ENCODE assay signal across 20 cellular contexts in genomic region chr1:22925111-22925510, GRCh38. TPM values are rescaled to one million over a fixed set of nuclear protein-coding genes. Genes with fewer than 3 reads are reported as not detected.
DNase-seq lines count a peak whose midpoint lies in the region; ATAC-seq, FAIRE-seq and TF ChIP-seq lines count a peak whose summit lies in the region.
"Had no signal": no experiment of that assay in that cellular context is flagged by ENCODE, and none has a peak within 500 bp of the region (broad histone marks: within the 10 kb centered on the region; RNA-seq: fewer than 3 reads in every experiment).

No MANE protein-coding gene starts in this region.

- H3K9me3 Mint-ChIP-seq in nephron (peaks cover 6% of the 10 kb centered on the region), glutamatergic neuron (ENCODE audit: unreplicated experiment) (peaks cover 5% of the 10 kb centered on the region)

- FAIRE-seq in GM12878 (lab: Jason Lieb, UNC): no peak

- H3K27ac Mint-ChIP-seq in nephron (peak overlapping the region in 2 of 3 experiments; percentile 53 to 66), glutamatergic neuron (ENCODE audit: unreplicated experiment) (no peak overlapping the region)

- TF ChIP-seq RAD21 in GM12878 (IDR thresholded peaks at IDR 0.05; ENCODE audit: insufficient read depth, low read depth, low read length): no peak

- in situ Hi-C loops in GM12878 (cut with MboI): no loop called here

- no peak overlapping the region for H3K27ac ChIP-seq in GM12878 (ENCODE audit: control insufficient read depth, insufficient read depth)
- H3K27ac ChIP-seq in spleen: no peak overlapping the region
- H3K27ac ChIP-seq: 22Rv1, C4-2B had no signal

- H3K4me2 ChIP-seq in GM12878 (ENCODE audit: control insufficient read depth, insufficient read depth): no peak overlapping the region

- DNase-seq in DMS53 (lab: John Stamatoyannopoulos, UW) (peak; percentile 19), DMS53 treated with DMSO at 0.1 percent for 48 hours (lab: John Stamatoyannopoulos, UW; ENCODE audit: unreplicated experiment) (no peak), GM12878 (ENCODE audit: low read depth, low spot score) (no peak), spleen (peak; percentile 66), kidney tubule cell (ENCODE audit: low spot score) (no peak), glutamatergic neuron (no peak), NCI-H2107 treated with DMSO at 0.1 percent for 48 hours (lab: John Stamatoyannopoulos, UW; ENCODE audit: unreplicated experiment) (no peak)
- DNase-seq: AML-193, GDM1, GOT3, KBM-7, NCI-H187 treated with DMSO at 0.1 percent for 48 hours, NCI-H345, NCI-H524 treated with DMSO at 0.1 percent for 48 hours, RPMI8226 had no signal

- H3K4me3 Mint-ChIP-seq in nephron: no peak overlapping the region
- no peak overlapping the region for H3K4me3 Mint-ChIP-seq in glutamatergic neuron (ENCODE audit: unreplicated experiment)

- intact Hi-C loops in GM12878 (cut with micrococcal nuclease; ENCODE audit: unreplicated experiment): no loop called here
- intact Hi-C loops in spleen (cut with DNase I; ENCODE audit: low total_unique reads): no loop called here

- 47% methylated on average over 9 of the region's 9 CpGs for WGBS in GM12878 (ENCODE audit: insufficient coverage, insufficient replicate concordance, low lambda C conversion rate, missing lambda C conversion rate)
- 76 to 85% (median 83%) methylated on average over 9 of the region's 9 CpGs for WGBS in spleen, 5 donors

- RAD21 ChIA-PET in GM12878 (lab: Charles Lee; ENCODE audit: unreplicated experiment): interaction anchor here (0.5 kb wide), 1 partner anchor 8 kb away, joined by 3 read pairs; no protein-coding TSS in a partner anchor

- H3K36me3 ChIP-seq in GM12878 (ENCODE audit: control insufficient read depth in 2 of 2, insufficient read depth in 2 of 2, low read length in 1 of 2) (no peaks in the 10 kb centered on the region), spleen (no peaks in the 10 kb centered on the region)

- H3K9ac ChIP-seq in GM12878 (ENCODE audit: control insufficient read depth, insufficient read depth, low read length): no peak overlapping the region

- peaks cover 25% of the 10 kb centered on the region for H3K27me3 Mint-ChIP-seq in nephron (ENCODE audit: low read depth)
- peaks cover 6% of the 10 kb centered on the region for H3K27me3 Mint-ChIP-seq in glutamatergic neuron (ENCODE audit: unreplicated experiment)

- H2AFZ ChIP-seq in GM12878 (ENCODE audit: control insufficient read depth, low read depth, low read length): no peak overlapping the region

- BruUV-seq in GM12878 (replicated peaks; lab: Mats Ljungman, UMichigan): no TSS peak

- TF ChIP-seq POLR2A in GM12878 (IDR thresholded peaks at IDR 0.05; ENCODE audit: low read depth, low read length) (no peak), spleen (IDR thresholded peaks at IDR 0.05) (no peak)

- H4K20me1 ChIP-seq in GM12878 (ENCODE audit: control insufficient read depth, insufficient read depth): no peaks in the 10 kb centered on the region

- H3K4me1 Mint-ChIP-seq in nephron (peaks cover 33% of the 10 kb centered on the region), glutamatergic neuron (ENCODE audit: low read depth, unreplicated experiment) (peaks cover 2% of the 10 kb centered on the region)

- no peaks in the 10 kb centered on the region for H3K4me1 ChIP-seq in GM12878 (ENCODE audit: control insufficient read depth, insufficient read depth, low read length)
- H3K4me1 ChIP-seq in spleen: peaks cover 0 to 6% (median 0%) of the 10 kb centered on the region in 6 donors

- POLR2A ChIA-PET in GM12878 (lab: Charles Lee): no interaction called here

- no peaks in the 10 kb centered on the region for H3K9me3 ChIP-seq in GM12878 (replicated peaks; ENCODE audit: control insufficient read depth, insufficient read depth, low read length)
- no peaks in the 10 kb centered on the region for H3K9me3 ChIP-seq in spleen

- no peak for TF ChIP-seq EP300 in GM12878 (IDR thresholded peaks at IDR 0.05; ENCODE audit: borderline replicate concordance in 1 of 2, control insufficient read depth in 1 of 2, low read depth in 2 of 2, low read length in 2 of 2)

- H3K36me3 Mint-ChIP-seq in nephron (ENCODE audit: low read depth): no peaks in the 10 kb centered on the region
- H3K36me3 Mint-ChIP-seq in glutamatergic neuron (ENCODE audit: unreplicated experiment): no peaks in the 10 kb centered on the region

- no peak for ATAC-seq in GM12878
- ATAC-seq: HCT116 had no signal

- CTCF ChIA-PET in GM12878 (lab: Yijun Ruan, JAX): no interaction called here

- SMC1A ChIA-PET in GM12878 (lab: Charles Lee; ENCODE audit: uncharacterized antibody, unreplicated experiment): no interaction called here

- H3K27me3 ChIP-seq in GM12878 (replicated peaks in 1 of 2; ENCODE audit: control insufficient read depth in 2 of 2, insufficient read depth in 2 of 2, low read length in 1 of 2) (no peaks in the 10 kb centered on the region; a peak in 1 of 4 replicates), spleen (replicated peaks in 1 of 7) (peaks cover 0 to 12% (median 0%) of the 10 kb centered on the region in 7 donors)

- H3K4me3 ChIP-seq in GM12878 (no peak overlapping the region), spleen (no peak overlapping the region)

- no peaks in the 10 kb centered on the region for H3K79me2 ChIP-seq in GM12878 (ENCODE audit: control insufficient read depth, insufficient read depth, low read length)

- no peak for TF ChIP-seq CTCF in GM12878 (IDR thresholded peaks at IDR 0.05 in 2 of 3, conservative IDR thresholded peaks at IDR 0.05 in 1 of 3; ENCODE audit: control insufficient read depth in 2 of 3, extremely low read depth in 1 of 3, insufficient read depth in 1 of 3, low read depth in 3 of 3, low read length in 3 of 3)
- no peak for TF ChIP-seq CTCF in nephron (IDR thresholded peaks at IDR 0.05; ENCODE audit: unreplicated experiment in 3 of 3)
- TF ChIP-seq CTCF in spleen (IDR thresholded peaks at IDR 0.05 in 8 of 11, conservative IDR thresholded peaks at IDR 0.05 in 3 of 11): no peak
- no peak for TF ChIP-seq CTCF in glutamatergic neuron (IDR thresholded peaks at IDR 0.05; ENCODE audit: partially characterized antibody, unreplicated experiment)

TF ChIP-seq in GM12878, 131 proteins besides CTCF, POLR2A, EP300 and RAD21:
- TF ChIP-seq BCL3 (IDR thresholded peaks at IDR 0.05; ENCODE audit: borderline replicate concordance, insufficient read depth, low read depth, low read length, poor library complexity, severe bottlenecking) (peak; percentile 42), SP1 (IDR thresholded peaks at IDR 0.05; ENCODE audit: low read depth, low read length) (no peak)

RNA-seq across cellular contexts. Expression of gene LACTBL1, which starts 47.6 kb away (rescaled TPM):
- total RNA-seq in GM12878 (2013; cell fraction: nucleolus; rRNA removed): not detected in 2 replicates
- total RNA-seq in GM12878 (2014; rRNA removed) (not detected in 2 replicates), GM12878 (2014; rRNA removed; fragmentation: Illumina TruSeq; extraction: Trizol) (not detected in 2 replicates), GM12878 (2021) (not detected in 2 replicates), spleen (not detected), glutamatergic neuron (ENCODE audit: unreplicated experiment) (not detected)
- polyA plus RNA-seq in GM12878 (2011; ENCODE audit: low read depth): not detected
- polyA plus RNA-seq in GM12878 (2011; rRNA removed) (not detected in 2 replicates), GM12878 (2014; fragmentation: Illumina TruSeq; extraction: Trizol) (not detected in 2 replicates), GM12878 (2014; fragmentation: Nextera tagmentation; extraction: Ambion mirVana) (not detected), GM12878 (2014; rRNA removed) (0.08 TPM in 1 of 2 replicates, not detected in the other), GM12878 (2016; fragmentation: Nextera tagmentation; extraction: Ambion mirVana) (not detected), spleen (not detected)
- polyA plus RNA-seq in GM12878 (2011; cell fraction: cytosol; rRNA removed): not detected in 2 replicates
- not detected in 2 replicates for polyA plus RNA-seq in GM12878 (2011; cell fraction: nucleus; rRNA removed)
- polyA plus RNA-seq in GM12878 (2012): not detected in 2 replicates
- not detected in 2 replicates for polyA minus RNA-seq in GM12878 (2011; rRNA and poly(A)+ RNA removed)
- polyA minus RNA-seq in GM12878 (2011; cell fraction: cytosol; rRNA and poly(A)+ RNA removed): not detected in 2 replicates
- not detected in 2 replicates for polyA minus RNA-seq in GM12878 (2011; cell fraction: nucleus; rRNA and poly(A)+ RNA removed)
- total RNA-seq: SK-MEL-5 had no signal

Comparison
In these comparisons a context has a peak if more than half of its experiments do, and no peak if none do; other contexts are left out.
1. DNase-seq: peak in DMS53 (single experiment) and spleen (single experiment); none in DMS53 treated with DMSO at 0.1 percent for 48 hours (single experiment), GM12878 (single experiment), kidney tubule cell (single experiment), glutamatergic neuron (single experiment) and NCI-H2107 treated with DMSO at 0.1 percent for 48 hours (single experiment).